Comparison of ENCODE assay signal across 10 cellular contexts in genomic region chrX:153641575-153642312, GRCh38. TPM values are rescaled to one million over a fixed set of nuclear protein-coding genes. Genes with fewer than 3 reads are reported as not detected.
A peak's percentile ranks its signal among the peaks of the same experiment; 100 is the strongest.
DNase-seq lines count a peak whose midpoint lies in the region; ATAC-seq and TF ChIP-seq lines count a peak whose summit lies in the region.
"Had no signal": no experiment of that assay in that cellular context is flagged by ENCODE, and none has a peak within 500 bp of the region (broad histone marks: within the 10 kb centered on the region; RNA-seq: fewer than 3 reads in every experiment).

No MANE protein-coding gene starts in this region.

- ATAC-seq in stimulated activated effector memory CD8-positive, alpha-beta T cell treated with anti-CD3 and anti-CD28 coated beads, Interleukin-12 subunit alpha, Interleukin-12 subunit beta, amount 100 ng/mL, for 72 hours = no peak
- no peak for ATAC-seq in effector memory CD8-positive, alpha-beta T cell (replicated peaks)

- TF ChIP-seq CTCF in glutamatergic neuron (IDR thresholded peaks at IDR 0.05; ENCODE audit: partially characterized antibody, unreplicated experiment) = no peak

- H3K27ac Mint-ChIP-seq in activated T-cell treated with anti-CD3 and anti-CD28 coated beads, Interleukin-2, amount 50 U/mL, for 24 hours = no peak overlapping the region
- peak overlapping the region; percentile 59 for H3K27ac Mint-ChIP-seq in glutamatergic neuron (ENCODE audit: unreplicated experiment)
- no peak overlapping the region for H3K27ac Mint-ChIP-seq in stimulated activated effector memory CD8-positive, alpha-beta T cell treated with anti-CD3 and anti-CD28 coated beads, Interleukin-12 subunit alpha, Interleukin-12 subunit beta, amount 100 ng/mL, for 72 hours
- H3K27ac Mint-ChIP-seq in effector memory CD8-positive, alpha-beta T cell = no peak overlapping the region

- H3K4me1 Mint-ChIP-seq in activated T-cell treated with anti-CD3 and anti-CD28 coated beads, Interleukin-2, amount 50 U/mL, for 24 hours (ENCODE audit: low read depth) = peaks cover 11% of the 10 kb centered on the region
- H3K4me1 Mint-ChIP-seq in glutamatergic neuron (ENCODE audit: low read depth, unreplicated experiment) = peaks cover 6% of the 10 kb centered on the region
- peaks cover 11% of the 10 kb centered on the region for H3K4me1 Mint-ChIP-seq in stimulated activated effector memory CD8-positive, alpha-beta T cell treated with anti-CD3 and anti-CD28 coated beads, Interleukin-12 subunit alpha, Interleukin-12 subunit beta, amount 100 ng/mL, for 72 hours
- peaks cover 4 to 5% of the 10 kb centered on the region in 2 donors for H3K4me1 Mint-ChIP-seq in effector memory CD8-positive, alpha-beta T cell (ENCODE audit: low read depth in 2 of 2)

- no peaks in the 10 kb centered on the region for H3K36me3 Mint-ChIP-seq in activated T-cell treated with anti-CD3 and anti-CD28 coated beads, Interleukin-2, amount 50 U/mL, for 24 hours (ENCODE audit: low read depth)
- H3K36me3 Mint-ChIP-seq in glutamatergic neuron (ENCODE audit: unreplicated experiment) = no peaks in the 10 kb centered on the region
- no peaks in the 10 kb centered on the region for H3K36me3 Mint-ChIP-seq in stimulated activated effector memory CD8-positive, alpha-beta T cell treated with anti-CD3 and anti-CD28 coated beads, Interleukin-12 subunit alpha, Interleukin-12 subunit beta, amount 100 ng/mL, for 72 hours
- no peaks in the 10 kb centered on the region for H3K36me3 Mint-ChIP-seq in effector memory CD8-positive, alpha-beta T cell (ENCODE audit: insufficient read depth)

- DNase-seq in activated T-cell treated with anti-CD3 and anti-CD28 coated beads, Interleukin-2, amount 50 U/mL, for 24 hours = peak; percentile 31
- DNase-seq in activated T-cell treated with anti-CD3 and anti-CD28 coated beads, Interleukin-2, amount 50 U/mL, for 1 hour = no peak
- DNase-seq in HuH-7 (ENCODE audit: low spot score) = peak; percentile 84
- DNase-seq in glutamatergic neuron = peak; percentile 36
- DNase-seq in stimulated activated effector memory CD8-positive, alpha-beta T cell treated with anti-CD3 and anti-CD28 coated beads, Interleukin-12 subunit alpha, Interleukin-12 subunit beta, amount 100 ng/mL, for 72 hours (ENCODE audit: low spot score in 2 of 2) = peak in 1 of 2 donors; percentile 18
- DNase-seq in anterior cingulate cortex (lab: John Stamatoyannopoulos, UW) = no peak
- no peak for DNase-seq in COR-L47 (lab: John Stamatoyannopoulos, UW)
- DNase-seq in effector memory CD8-positive, alpha-beta T cell = no peak
- DNase-seq: NCI-H510A treated with DMSO at 0.1 percent for 48 hours had no signal

- H3K4me3 Mint-ChIP-seq in activated T-cell treated with anti-CD3 and anti-CD28 coated beads, Interleukin-2, amount 50 U/mL, for 24 hours = no peak overlapping the region
- H3K4me3 Mint-ChIP-seq in glutamatergic neuron (ENCODE audit: unreplicated experiment) = peak overlapping the region; percentile 65
- peak overlapping the region; percentile 4 for H3K4me3 Mint-ChIP-seq in stimulated activated effector memory CD8-positive, alpha-beta T cell treated with anti-CD3 and anti-CD28 coated beads, Interleukin-12 subunit alpha, Interleukin-12 subunit beta, amount 100 ng/mL, for 72 hours
- peak overlapping the region in 1 of 2 donors; percentile 23 for H3K4me3 Mint-ChIP-seq in effector memory CD8-positive, alpha-beta T cell

- H3K9me3 Mint-ChIP-seq in activated T-cell treated with anti-CD3 and anti-CD28 coated beads, Interleukin-2, amount 50 U/mL, for 24 hours = no peaks in the 10 kb centered on the region
- no peaks in the 10 kb centered on the region for H3K9me3 Mint-ChIP-seq in glutamatergic neuron (ENCODE audit: unreplicated experiment)
- H3K9me3 Mint-ChIP-seq in stimulated activated effector memory CD8-positive, alpha-beta T cell treated with anti-CD3 and anti-CD28 coated beads, Interleukin-12 subunit alpha, Interleukin-12 subunit beta, amount 100 ng/mL, for 72 hours = no peaks in the 10 kb centered on the region
- no peaks in the 10 kb centered on the region for H3K9me3 Mint-ChIP-seq in effector memory CD8-positive, alpha-beta T cell

- peaks cover 73% of the 10 kb centered on the region for H3K27me3 Mint-ChIP-seq in activated T-cell treated with anti-CD3 and anti-CD28 coated beads, Interleukin-2, amount 50 U/mL, for 24 hours
- H3K27me3 Mint-ChIP-seq in glutamatergic neuron (ENCODE audit: unreplicated experiment) = peaks cover 3% of the 10 kb centered on the region
- H3K27me3 Mint-ChIP-seq in effector memory CD8-positive, alpha-beta T cell = peaks cover 9 to 51% of the 10 kb centered on the region in 2 donors

RNA-seq across cellular contexts. Expression of gene DUSP9, which starts 5.3 kb away (rescaled TPM):
- 0.61 TPM for total RNA-seq in glutamatergic neuron (ENCODE audit: unreplicated experiment)

RNA-seq across cellular contexts. Expression of gene PNCK, which starts 31.9 kb away (rescaled TPM):
- total RNA-seq in glutamatergic neuron (ENCODE audit: unreplicated experiment) = 4.3 TPM
- total RNA-seq: Daoy had no signal

RNA-seq across cellular contexts. Expression of gene CCNQ, which starts 42.8 kb away (rescaled TPM):
- total RNA-seq in glutamatergic neuron (ENCODE audit: unreplicated experiment) = 28.9 TPM

RNA-seq across cellular contexts. Expression of gene SLC6A8, which starts 46.0 kb away (rescaled TPM):
- 108 TPM for total RNA-seq in glutamatergic neuron (ENCODE audit: unreplicated experiment)

Comparison
In these comparisons a context has a peak if more than half of its experiments do, and no peak if none do; other contexts are left out.
1. DNase-seq: peak in activated T-cell treated with anti-CD3 and anti-CD28 coated beads, Interleukin-2, amount 50 U/mL, for 24 hours (single experiment), HuH-7 (single experiment) and glutamatergic neuron (single experiment); none in activated T-cell treated with anti-CD3 and anti-CD28 coated beads, Interleukin-2, amount 50 U/mL, for 1 hour (single experiment), anterior cingulate cortex (0 of 58), COR-L47 (single experiment) and effector memory CD8-positive, alpha-beta T cell (0 of 3).